Comparison of ENCODE assay signal across 1 cellular context in genomic region chr11:7089328-7090251, GRCh38.
TF ChIP-seq lines count a peak whose summit lies in the region.

No MANE protein-coding gene starts in this region.

TF ChIP-seq in SK-N-SH treated with all-trans-retinoic acid at 6 μM for 48 hours, 23 proteins besides CTCF, POLR2A, EP300 and RAD21 (continued from another document):
- TF ChIP-seq TSHZ2 (CRISPR knock-in tag; IDR thresholded peaks at IDR 0.05) (no peak), ESRRG (CRISPR knock-in tag; IDR thresholded peaks at IDR 0.05) (no peak)
